1 cellular context compared by ENCODE assay signal in the genomic region with DNA sequence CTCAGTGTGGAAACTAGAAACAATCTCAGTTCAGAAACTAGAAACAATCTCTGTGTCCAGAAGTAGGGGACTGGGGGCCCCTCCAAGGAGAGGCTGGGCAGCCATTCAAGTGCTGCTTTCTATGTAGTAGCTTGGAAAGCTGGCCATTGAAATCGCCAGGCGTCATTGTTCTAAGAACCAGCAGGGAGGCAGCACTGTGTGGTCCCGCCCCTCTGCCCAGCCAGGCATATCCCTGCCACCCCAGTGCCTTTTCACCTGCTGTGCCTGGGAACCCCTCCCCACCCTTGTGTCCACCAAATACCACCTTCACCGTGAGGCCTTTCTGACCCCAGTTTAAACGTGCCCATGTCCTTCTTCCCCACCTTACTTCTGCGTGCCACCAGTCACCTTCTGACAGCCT.
TF ChIP-seq lines count a peak whose summit lies in the region.

No MANE protein-coding gene starts in this region.

TF ChIP-seq in HCT116, 20 proteins besides CTCF, POLR2A, EP300 and RAD21 (continued from another document):
- TF ChIP-seq ZBTB33 (IDR thresholded peaks at IDR 0.05; ENCODE audit: extremely low read depth, insufficient replicate concordance, low read length): no peak
- no peak for TF ChIP-seq CEBPB (IDR thresholded peaks at IDR 0.05; ENCODE audit: low read depth)
